ENCODE assay signal across 9 cellular contexts in genomic region chr2:195562624-195563566, GRCh38.
DNase-seq lines count a peak whose midpoint lies in the region; ATAC-seq, FAIRE-seq and TF ChIP-seq lines count a peak whose summit lies in the region.
"Had no signal": no experiment of that assay in that cellular context is flagged by ENCODE, and none has a peak within 500 bp of the region (broad histone marks: within the 10 kb centered on the region; RNA-seq: fewer than 3 reads in every experiment).

No MANE protein-coding gene starts in this region.

- H3K4me3 ChIP-seq in A549, result 0 out of 3 replicates have a peak overlapping the region, but pooled peaks have one; percentile 10
- no peak overlapping the region for H3K4me3 ChIP-seq in left lung
- no peak overlapping the region for H3K4me3 ChIP-seq in kidney (ENCODE audit: low read length in 2 of 2)
- H3K4me3 ChIP-seq: body of pancreas had no signal

- peaks cover 66% of the 10 kb centered on the region for H3K4me1 Mint-ChIP-seq in activated CD4-positive, alpha-beta memory T cell treated with anti-CD3 and anti-CD28 coated beads for 36 hours (ENCODE audit: low read depth)

- WGBS in A549 (ENCODE audit: missing lambda C conversion rate), result 43% methylated on average over 10 of the region's 26 CpGs

- peak overlapping the region; percentile 94 for H3K27ac Mint-ChIP-seq in activated CD4-positive, alpha-beta memory T cell treated with anti-CD3 and anti-CD28 coated beads for 36 hours

- no peaks in the 10 kb centered on the region for H3K27me3 Mint-ChIP-seq in activated CD4-positive, alpha-beta memory T cell treated with anti-CD3 and anti-CD28 coated beads for 36 hours

- H3K27me3 ChIP-seq in left lung, result no peaks in the 10 kb centered on the region
- H3K27me3 ChIP-seq: body of pancreas had no signal

- TF ChIP-seq EP300 in A549 (IDR thresholded peaks at IDR 0.05), result no peak

- H3K9me3 ChIP-seq in A549 (no peaks in the 10 kb centered on the region), left lung (no peaks in the 10 kb centered on the region), kidney (ENCODE audit: control insufficient read depth in 1 of 2, low read length in 2 of 2) (no peaks in the 10 kb centered on the region)
- H3K9me3 ChIP-seq: body of pancreas had no signal

- H3K9me3 Mint-ChIP-seq in activated CD4-positive, alpha-beta memory T cell treated with anti-CD3 and anti-CD28 coated beads for 36 hours, result peaks cover 3% of the 10 kb centered on the region

- FAIRE-seq in A549 (lab: Jason Lieb, UNC) (no peak), GM12891 (lab: Jason Lieb, UNC) (peak; percentile 35), kidney (lab: Jason Lieb, UNC) (no peak)

- TF ChIP-seq POLR2A in A549 (IDR thresholded peaks at IDR 0.05; ENCODE audit: low read length), result no peak
- no peak for TF ChIP-seq POLR2A in GM12891 (IDR thresholded peaks at IDR 0.05; ENCODE audit: low read depth, low read length)

- peak overlapping the region; percentile 70 for H3K4me3 Mint-ChIP-seq in activated CD4-positive, alpha-beta memory T cell treated with anti-CD3 and anti-CD28 coated beads for 36 hours

- peak; percentile 34 to 51; a peak in 3 of 6 replicates for ATAC-seq in A549
- peak; percentile 72 for ATAC-seq in left lung
- ATAC-seq: body of pancreas had no signal

- H3K36me3 ChIP-seq in left lung (no peaks in the 10 kb centered on the region), kidney (ENCODE audit: control insufficient read depth in 1 of 2, insufficient read depth in 2 of 2, low read length in 2 of 2) (no peaks in the 10 kb centered on the region)

- POLR2A ChIA-PET in A549 (lab: Yijun Ruan, JAX), result interaction anchor here (3.0 kb wide), 1 partner anchor 94 kb away, joined by 33 read pairs; the partner anchor contains the start of gene SLC39A10
- POLR2A ChIA-PET in activated CD4-positive, alpha-beta memory T cell treated with anti-CD3 and anti-CD28 coated beads for 36 hours (lab: Charles Lee), result interaction anchor here (1.0 to 7.4 kb wide), 8 partner anchors 14 to 100 kb away, joined by 3 to 144 read pairs (median 4); partner anchors contain the start of gene SLC39A10

- no peak for TF ChIP-seq RAD21 in A549 (conservative IDR thresholded peaks at IDR 0.05 in 1 of 2, IDR thresholded peaks at IDR 0.05 in 1 of 2)

- CTCF ChIA-PET in A549 (lab: Yijun Ruan, JAX), result interaction anchor here (1.2 to 2.9 kb wide), 2 partner anchors 13 to 98 kb away, joined by 4 to 7 read pairs; no protein-coding TSS in a partner anchor
- CTCF ChIA-PET in activated CD4-positive, alpha-beta memory T cell treated with anti-CD3 and anti-CD28 coated beads for 36 hours (lab: Charles Lee), result interaction anchor here (1.5 to 5.2 kb wide), 3 partner anchors 19 to 97 kb away, joined by 5 to 47 read pairs (median 16); no protein-coding TSS in a partner anchor

- H3K36me3 Mint-ChIP-seq in activated CD4-positive, alpha-beta memory T cell treated with anti-CD3 and anti-CD28 coated beads for 36 hours, result peaks cover 20% of the 10 kb centered on the region

- H3K4me1 ChIP-seq in A549 (peaks cover 71% of the 10 kb centered on the region), left lung (peaks cover 8 to 34% of the 10 kb centered on the region in 2 donors), kidney (ENCODE audit: control insufficient read depth in 1 of 2, insufficient read depth in 1 of 2, low read depth in 1 of 2, low read length in 2 of 2) (no peaks in the 10 kb centered on the region)

- H3K27ac ChIP-seq in A549 (peak overlapping the region; percentile 77 to 92), left lung (peak overlapping the region; percentile 20 to 62), substantia nigra (ENCODE audit: low read depth, low read length, poor library complexity, severe bottlenecking) (no peak overlapping the region), kidney (ENCODE audit: low read depth in 2 of 2, low read length in 2 of 2) (no peak overlapping the region)
- H3K27ac ChIP-seq: body of pancreas had no signal

- H3K9ac ChIP-seq in kidney (ENCODE audit: low read length in 2 of 2), result no peak overlapping the region

- DNase-seq in A549 (ENCODE audit: low read depth in 1 of 2, low spot score in 1 of 2) (peak in 1 of 2 experiments; percentile 32), GM12891 (ENCODE audit: insufficient read length, low spot score) (no peak), left lung (no peak), NCI-H187 (lab: John Stamatoyannopoulos, UW) (no peak), Ammon's horn (ENCODE audit: low spot score) (no peak), substantia nigra (lab: John Stamatoyannopoulos, UW) (no peak), kidney (no peak)
- peak; percentile 65 for DNase-seq in activated CD4-positive, alpha-beta memory T cell treated with anti-CD3 and anti-CD28 coated beads for 36 hours
- DNase-seq: body of pancreas had no signal

- intact Hi-C loops in activated CD4-positive, alpha-beta memory T cell treated with anti-CD3 and anti-CD28 coated beads for 36 hours (cut with micrococcal nuclease), result loop anchor here (5.0 to 10.0 kb wide), 4 partner anchors 198 to 679 kb away; partner anchors contain the start of gene DNAH7
- intact Hi-C loops in left lung (cut with DNase I) (no loop called here), kidney (cut with DNase I) (no loop called here)

- TF ChIP-seq CTCF in A549 (IDR thresholded peaks at IDR 0.05), result no peak
- no peak for TF ChIP-seq CTCF in left lung (IDR thresholded peaks at IDR 0.05)
- no peak for TF ChIP-seq CTCF in kidney (IDR thresholded peaks at IDR 0.05; ENCODE audit: borderline replicate concordance, extremely low read depth, insufficient read depth)

- peak overlapping the region; percentile 76 for H3K4me2 ChIP-seq in A549

TF ChIP-seq in A549, 52 proteins besides CTCF, POLR2A, EP300 and RAD21 (continues in another document):
- TF ChIP-seq FOSL2 (IDR thresholded peaks at IDR 0.05) (no peak), FOSL2 (CRISPR knock-in tag; IDR thresholded peaks at IDR 0.05) (0 out of 2 replicates have a peak, but pooled peaks have one; percentile 13), REST (IDR thresholded peaks at IDR 0.05) (no peak), MAX (IDR thresholded peaks at IDR 0.05) (0 out of 2 replicates have a peak, but pooled peaks have one; percentile 32), SMC3 (IDR thresholded peaks at IDR 0.05) (no peak)

TF ChIP-seq in GM12891, 5 proteins besides CTCF, POLR2A, EP300 and RAD21:
- no peak for TF ChIP-seq SPI1 (IDR thresholded peaks at IDR 0.05; ENCODE audit: low read depth, low read length)
- no peak for TF ChIP-seq POLR2AphosphoS5 (IDR thresholded peaks at IDR 0.05; ENCODE audit: low read depth, low read length)
- TF ChIP-seq TAF1 (IDR thresholded peaks at IDR 0.05; ENCODE audit: low read depth, low read length), result no peak
- TF ChIP-seq POU2F2 (IDR thresholded peaks at IDR 0.05; ENCODE audit: low read depth, low read length), result no peak
- no peak for TF ChIP-seq PAX5 (IDR thresholded peaks at IDR 0.05; ENCODE audit: insufficient read depth, low read length, severe bottlenecking)
TF ChIP-seq in GM12891: peak in this region for 0.

Comparison
In these comparisons a context has a peak if more than half of its experiments do, and no peak if none do; other contexts are left out.
1. H3K27ac ChIP-seq: peak in A549 (2 of 2) and left lung (2 of 2); none in substantia nigra (single experiment) and kidney (0 of 2).